In genomic region chr11:130295657-130296056, GRCh38 we compare ENCODE assay signal across 16 cellular contexts.
"Had no signal": no experiment of that assay in that cellular context is flagged by ENCODE, and none has a peak within 500 bp of the region (broad histone marks: within the 10 kb centered on the region; RNA-seq: fewer than 3 reads in every experiment).

No MANE protein-coding gene starts in this region.

- H3K27ac ChIP-seq: foreskin keratinocyte, lower lobe of right lung, thoracic aorta, vagina, WERI-Rb-1 had no signal

- FAIRE-seq: keratinocyte, TTC549 had no signal

- H3K27me3 ChIP-seq: foreskin keratinocyte, vagina had no signal

- ATAC-seq: activated CD8-positive, alpha-beta T cell treated with anti-CD3 and anti-CD28 coated beads, Interleukin-2, amount 10 ng/mL, durations not matched to agents 7 days and 5 days; activated naive CD4-positive, alpha-beta T cell treated with anti-CD3 and anti-CD28 coated beads, Interleukin-2, amount 50 U/mL, for 72 hours; foreskin keratinocyte; lower lobe of right lung; naive thymus-derived CD4-positive, alpha-beta T cell had no signal

- H3K9me3 ChIP-seq: lower lobe of right lung, thoracic aorta, vagina had no signal

- DNase-seq: activated CD4-positive, alpha-beta T cell treated with anti-CD3 and anti-CD28 coated beads for 1 hour; activated CD4-positive, alpha-beta T cell treated with anti-CD3 and anti-CD28 coated beads, Interleukin-2, amount 50 U/mL, for 1 hour; activated CD8-positive, alpha-beta T cell treated with anti-CD3 and anti-CD28 coated beads, Interleukin-2, amount 10 ng/mL, durations not matched to agents 7 days and 5 days; aorta; effector CD4-positive, alpha-beta T cell; foreskin keratinocyte; lower lobe of right lung; naive thymus-derived CD4-positive, alpha-beta T cell; stimulated activated CD4-positive, alpha-beta T cell treated with anti-CD3 and anti-CD28 coated beads, Interleukin-4, amount 100 ng/mL, for 24 hours; stimulated activated naive CD4-positive, alpha-beta T cell treated with Interleukin-2 at 50 U/mL for 16 hours; WERI-Rb-1 had no signal

- H3K4me3 ChIP-seq: lower lobe of right lung, thoracic aorta, vagina had no signal

- H3K4me1 ChIP-seq: foreskin keratinocyte, lower lobe of right lung had no signal

- H3K36me3 ChIP-seq: thoracic aorta, vagina had no signal
